In the genomic region with DNA sequence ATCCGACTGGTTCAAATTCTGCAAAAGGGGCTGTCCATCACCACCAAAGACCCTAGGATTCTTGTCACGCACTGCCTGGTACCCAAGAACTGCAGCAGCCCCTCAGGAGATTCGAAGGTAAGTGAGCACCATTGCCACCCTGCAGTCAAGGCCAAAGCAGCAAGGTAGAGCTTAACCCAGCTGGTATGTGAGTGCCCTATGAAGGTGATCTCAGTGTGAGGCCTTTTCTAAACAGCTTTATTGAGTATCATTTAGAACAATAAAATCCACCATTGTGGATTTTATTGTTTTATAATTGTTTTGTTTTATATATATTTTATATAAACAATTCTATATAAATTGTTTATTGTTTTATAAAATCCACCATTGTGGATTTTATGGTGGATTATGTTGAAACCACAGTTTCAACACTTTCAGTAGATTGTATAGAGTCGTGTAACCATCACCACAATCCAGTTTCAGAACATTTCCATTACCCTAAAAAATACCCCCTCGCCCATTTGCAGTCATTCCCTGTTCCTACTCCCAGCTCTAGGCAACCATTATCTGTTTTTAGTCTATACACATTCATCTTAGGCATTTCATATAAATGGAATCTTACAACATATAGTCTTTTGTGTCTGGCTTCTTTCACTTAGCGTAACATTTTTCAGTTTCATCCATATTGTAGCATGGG, we compare ENCODE assay signal across 20 cellular contexts. TPM values are rescaled to one million over a fixed set of nuclear protein-coding genes. Genes with fewer than 3 reads are reported as not detected.
A peak's percentile ranks its signal among the peaks of the same experiment; 100 is the strongest.
DNase-seq lines count a peak whose midpoint lies in the region; ATAC-seq and TF ChIP-seq lines count a peak whose summit lies in the region.
"Had no signal": no experiment of that assay in that cellular context is flagged by ENCODE, and none has a peak within 500 bp of the region (broad histone marks: within the 10 kb centered on the region; RNA-seq: fewer than 3 reads in every experiment).

No MANE protein-coding gene starts in this region.

- no peak overlapping the region for H3K9ac ChIP-seq in KMS-11
- H3K9ac ChIP-seq: GM23248 had no signal

- no peak for DNase-seq in activated naive CD4-positive, alpha-beta T cell treated with anti-CD3 and anti-CD28 coated beads, Interleukin-2, amount 50 U/mL, for 72 hours (ENCODE audit: low spot score in 2 of 2)
- no peak for DNase-seq in activated naive CD4-positive, alpha-beta T cell treated with Interleukin-2 at 50 U/mL for 16 hours
- DNase-seq in ecto neural progenitor cell (ENCODE audit: low spot score) (peak; percentile 19), mucosa of descending colon (no peak), GM13977 (ENCODE audit: low spot score) (no peak), T-helper 9 cell (no peak), NCI-H146 treated with DMSO at 0.1 percent for 48 hours (lab: John Stamatoyannopoulos, UW; ENCODE audit: unreplicated experiment) (no peak)
- DNase-seq: 8988T; BE2C; C1 segment of cervical spinal cord; CD4-positive, CD25-positive, alpha-beta regulatory T cell; CD8-positive, alpha-beta memory T cell; COR-L47; DMS 273 treated with DMSO at 0.1 percent for 48 hours; DMS53; GM23248; HCEC 1CT had no signal

- H2AFZ ChIP-seq in KMS-11 (ENCODE audit: low read depth) = no peak overlapping the region
- H2AFZ ChIP-seq: GM23248 had no signal

- no peaks in the 10 kb centered on the region for H3K9me3 ChIP-seq in mucosa of descending colon
- H3K9me3 ChIP-seq: BE2C had no signal

- H3K4me3 ChIP-seq in KMS-11 (IDR thresholded peaks at IDR 0.05; ENCODE audit: insufficient read depth, low read depth, low read length) (no peak overlapping the region), mucosa of descending colon (no peak overlapping the region)
- H3K4me3 ChIP-seq: GM23248 had no signal

- peak overlapping the region; percentile 18; the same call in 1 of the 2 replicates for H3K4me2 ChIP-seq in KMS-11

- H3K36me3 ChIP-seq in KMS-11 (ENCODE audit: insufficient read depth) (no peaks in the 10 kb centered on the region), mucosa of descending colon (ENCODE audit: low read depth) (no peaks in the 10 kb centered on the region)
- H3K36me3 ChIP-seq: BE2C had no signal

- intact Hi-C loops in mucosa of descending colon (cut with DNase I, micrococcal nuclease) = no loop called here

- H3K4me1 ChIP-seq in KMS-11 (ENCODE audit: low read depth, poor library complexity, severe bottlenecking) (peaks cover 17% of the 10 kb centered on the region), mucosa of descending colon (ENCODE audit: low read depth) (no peaks in the 10 kb centered on the region)
- H3K4me1 ChIP-seq: BE2C had no signal

- H3K27ac Mint-ChIP-seq in activated naive CD4-positive, alpha-beta T cell treated with anti-CD3 and anti-CD28 coated beads, Interleukin-2, amount 50 U/mL, for 72 hours = no peak overlapping the region
- H3K27ac Mint-ChIP-seq: CD4-positive, CD25-positive, alpha-beta regulatory T cell; CD8-positive, alpha-beta memory T cell had no signal

- peak; percentile 16 to 81 for ATAC-seq in activated naive CD4-positive, alpha-beta T cell treated with anti-CD3 and anti-CD28 coated beads, Interleukin-2, amount 50 U/mL, for 72 hours
- ATAC-seq in mucosa of descending colon = peak; percentile 56

- no peaks in the 10 kb centered on the region for H3K9me3 Mint-ChIP-seq in activated naive CD4-positive, alpha-beta T cell treated with anti-CD3 and anti-CD28 coated beads, Interleukin-2, amount 50 U/mL, for 72 hours
- H3K9me3 Mint-ChIP-seq: CD4-positive, CD25-positive, alpha-beta regulatory T cell; CD8-positive, alpha-beta memory T cell had no signal

- no peak overlapping the region for H3K27ac ChIP-seq in KMS-11
- H3K27ac ChIP-seq: GM23248 had no signal

- H4K20me1 ChIP-seq in KMS-11 (ENCODE audit: insufficient read depth) = no peaks in the 10 kb centered on the region

- in situ Hi-C loops in GM13977 (cut with MboI; ENCODE audit: low pct_unique_long_range_greater_than_20kb, low sequenced_read_pairs, unreplicated experiment) = no loop called here

- TF ChIP-seq CTCF in KMS-11 (conservative IDR thresholded peaks at IDR 0.05; ENCODE audit: low read depth, low read length) = no peak
- no peak for TF ChIP-seq CTCF in mucosa of descending colon (IDR thresholded peaks at IDR 0.05)
- no peak for TF ChIP-seq CTCF in GM13977 (IDR thresholded peaks at IDR 0.05; ENCODE audit: extremely low read depth, insufficient read depth, missing control alignments)

- H3K36me3 Mint-ChIP-seq in activated naive CD4-positive, alpha-beta T cell treated with anti-CD3 and anti-CD28 coated beads, Interleukin-2, amount 50 U/mL, for 72 hours = no peaks in the 10 kb centered on the region
- H3K36me3 Mint-ChIP-seq: CD4-positive, CD25-positive, alpha-beta regulatory T cell had no signal

- H3K27me3 ChIP-seq in KMS-11 (ENCODE audit: insufficient read depth, low read depth) = peaks cover 2% of the 10 kb centered on the region; the same call in 1 of the 2 replicates
- H3K27me3 ChIP-seq: BE2C had no signal

- H3K79me2 ChIP-seq in KMS-11 (ENCODE audit: insufficient read depth, low read depth) = no peaks in the 10 kb centered on the region

RNA-seq across cellular contexts. Expression of a gene that starts 20.1 kb away (rescaled TPM):
- 10 to 100 TPM; 28.6 to 48.9 TPM for total RNA-seq in activated naive CD4-positive, alpha-beta T cell treated with anti-CD3 and anti-CD28 coated beads, Interleukin-2, amount 50 U/mL, for 72 hours
- total RNA-seq in mucosa of descending colon = 100 to 1,000 TPM in 1 of 3 donors, 10 to 100 TPM in 2; 20.6 to 133 (median 54.4) TPM

RNA-seq across cellular contexts. Expression of a gene that starts 47.0 kb away (rescaled TPM):
- total RNA-seq in activated naive CD4-positive, alpha-beta T cell treated with anti-CD3 and anti-CD28 coated beads, Interleukin-2, amount 50 U/mL, for 72 hours = 1 to 10 TPM in 1 of 2 donors, under 1 TPM in 1; 0.14 to 1.1 TPM
- total RNA-seq in mucosa of descending colon = 1 to 10 TPM; 1.3 to 4.5 (median 1.9) TPM

RNA-seq across cellular contexts. Expression of a gene that starts 56.5 kb away (rescaled TPM):
- not detected for total RNA-seq in activated naive CD4-positive, alpha-beta T cell treated with anti-CD3 and anti-CD28 coated beads, Interleukin-2, amount 50 U/mL, for 72 hours
- total RNA-seq in mucosa of descending colon = not detected
- total RNA-seq: CD4-positive, CD25-positive, alpha-beta regulatory T cell; CD8-positive, alpha-beta memory T cell; GM23248; H4; HT-29 had no signal
